ENCODE assay signal across 22 cellular contexts in genomic region chr17:3663102-3664011, GRCh38. TPM values are rescaled to one million over a fixed set of nuclear protein-coding genes. Genes with fewer than 3 reads are reported as not detected.
"Had no signal": no experiment of that assay in that cellular context is flagged by ENCODE, and none has a peak within 500 bp of the region (broad histone marks: within the 10 kb centered on the region; RNA-seq: fewer than 3 reads in every experiment).

No MANE protein-coding gene starts in this region.

- H3K9me3 ChIP-seq: adrenal gland, esophagus muscularis mucosa, prostate gland, upper lobe of left lung had no signal

- H3K4me3 Mint-ChIP-seq: activated CD8-positive, alpha-beta T cell treated with anti-CD3 and anti-CD28 coated beads for 36 hours; activated naive CD4-positive, alpha-beta T cell treated with anti-CD3 and anti-CD28 coated beads, Interleukin-2, amount 50 U/mL, for 24 hours; natural killer cell; WTC11 had no signal

- H3K27ac ChIP-seq: esophagus muscularis mucosa, prostate gland, upper lobe of left lung had no signal

- H3K9me3 Mint-ChIP-seq: activated CD8-positive, alpha-beta T cell treated with anti-CD3 and anti-CD28 coated beads for 36 hours; activated naive CD4-positive, alpha-beta T cell treated with anti-CD3 and anti-CD28 coated beads, Interleukin-2, amount 50 U/mL, for 24 hours; natural killer cell; WTC11 had no signal

- ATAC-seq: activated CD8-positive, alpha-beta T cell treated with anti-CD3 and anti-CD28 coated beads for 36 hours; natural killer cell; right cardiac atrium; WTC11 had no signal

- H3K27me3 ChIP-seq: adrenal gland, esophagus muscularis mucosa, upper lobe of left lung had no signal

- H3K27ac Mint-ChIP-seq: activated CD8-positive, alpha-beta T cell treated with anti-CD3 and anti-CD28 coated beads for 36 hours; natural killer cell; WTC11 had no signal

- H3K4me2 ChIP-seq: smooth muscle cell had no signal

- H3K36me3 Mint-ChIP-seq: activated naive CD4-positive, alpha-beta T cell treated with anti-CD3 and anti-CD28 coated beads, Interleukin-2, amount 50 U/mL, for 24 hours; natural killer cell had no signal

- H3K27me3 Mint-ChIP-seq: activated CD8-positive, alpha-beta T cell treated with anti-CD3 and anti-CD28 coated beads for 36 hours; activated naive CD4-positive, alpha-beta T cell treated with anti-CD3 and anti-CD28 coated beads, Interleukin-2, amount 50 U/mL, for 24 hours had no signal

- DNase-seq: activated CD4-positive, alpha-beta T cell treated with anti-CD3 and anti-CD28 coated beads for 4 hours; activated CD8-positive, alpha-beta memory T cell treated with anti-CD3 and anti-CD28 coated beads, Interleukin-2, amount 50 U/mL, for 4 hours; activated CD8-positive, alpha-beta T cell treated with anti-CD3 and anti-CD28 coated beads for 36 hours; activated effector memory CD4-positive, alpha-beta T cell treated with anti-CD3 and anti-CD28 coated beads, Interleukin-2, amount 50 U/mL, for 16 hours; activated T-cell treated with anti-CD3 and anti-CD28 coated beads, Interleukin-2, amount 50 U/mL, for 48 hours; hypothalamus; mesenchymal stem cell; natural killer cell; occipital lobe; stimulated activated CD4-positive, alpha-beta T cell treated with anti-CD3 and anti-CD28 coated beads, Interleukin-4, amount 100 ng/mL, for 4 hours; stimulated activated CD8-positive, alpha-beta memory T cell treated with anti-CD3 and anti-CD28 coated beads, Interleukin-4, amount 100 ng/mL, for 48 hours; stimulated activated naive CD4-positive, alpha-beta T cell treated with Interleukin-2 at 50 U/mL for 16 hours; substantia nigra; T-helper 2 cell had no signal

- H3K4me3 ChIP-seq: adrenal gland, esophagus muscularis mucosa, prostate gland, smooth muscle cell, upper lobe of left lung had no signal

RNA-seq across cellular contexts. Expression of gene P2RX5, which starts 32.6 kb away (rescaled TPM):
- total RNA-seq: smooth muscle cell had no signal
- polyA plus RNA-seq: smooth muscle cell had no signal
